ENCODE assay signal across 1 cellular context in genomic region chr5:179614745-179615144, GRCh38.
TF ChIP-seq lines count a peak whose summit lies in the region.

No MANE protein-coding gene starts in this region.

TF ChIP-seq in GM23338, 12 proteins besides CTCF, POLR2A, EP300 and RAD21 (continued from another document):
- TF ChIP-seq ZNF462 (CRISPR knock-in tag; IDR thresholded peaks at IDR 0.05) = no peak
- TF ChIP-seq, protein P1, sequence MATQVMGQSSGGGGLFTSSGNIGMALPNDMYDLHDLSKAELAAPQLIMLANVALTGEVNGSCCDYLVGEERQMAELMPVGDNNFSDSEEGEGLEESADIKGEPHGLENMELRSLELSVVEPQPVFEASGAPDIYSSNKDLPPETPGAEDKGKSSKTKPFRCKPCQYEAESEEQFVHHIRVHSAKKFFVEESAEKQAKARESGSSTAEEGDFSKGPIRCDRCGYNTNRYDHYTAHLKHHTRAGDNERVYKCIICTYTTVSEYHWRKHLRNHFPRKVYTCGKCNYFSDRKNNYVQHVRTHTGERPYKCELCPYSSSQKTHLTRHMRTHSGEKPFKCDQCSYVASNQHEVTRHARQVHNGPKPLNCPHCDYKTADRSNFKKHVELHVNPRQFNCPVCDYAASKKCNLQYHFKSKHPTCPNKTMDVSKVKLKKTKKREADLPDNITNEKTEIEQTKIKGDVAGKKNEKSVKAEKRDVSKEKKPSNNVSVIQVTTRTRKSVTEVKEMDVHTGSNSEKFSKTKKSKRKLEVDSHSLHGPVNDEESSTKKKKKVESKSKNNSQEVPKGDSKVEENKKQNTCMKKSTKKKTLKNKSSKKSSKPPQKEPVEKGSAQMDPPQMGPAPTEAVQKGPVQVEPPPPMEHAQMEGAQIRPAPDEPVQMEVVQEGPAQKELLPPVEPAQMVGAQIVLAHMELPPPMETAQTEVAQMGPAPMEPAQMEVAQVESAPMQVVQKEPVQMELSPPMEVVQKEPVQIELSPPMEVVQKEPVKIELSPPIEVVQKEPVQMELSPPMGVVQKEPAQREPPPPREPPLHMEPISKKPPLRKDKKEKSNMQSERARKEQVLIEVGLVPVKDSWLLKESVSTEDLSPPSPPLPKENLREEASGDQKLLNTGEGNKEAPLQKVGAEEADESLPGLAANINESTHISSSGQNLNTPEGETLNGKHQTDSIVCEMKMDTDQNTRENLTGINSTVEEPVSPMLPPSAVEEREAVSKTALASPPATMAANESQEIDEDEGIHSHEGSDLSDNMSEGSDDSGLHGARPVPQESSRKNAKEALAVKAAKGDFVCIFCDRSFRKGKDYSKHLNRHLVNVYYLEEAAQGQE (IDR thresholded peaks at IDR 0.05; ENCODE audit: unreplicated experiment) = no peak
- no peak for TF ChIP-seq CREB1 (CRISPR knock-in tag; IDR thresholded peaks at IDR 0.05; ENCODE audit: low read depth)
- no peak for TF ChIP-seq ETS1 (IDR thresholded peaks at IDR 0.05)
